Comparison of ENCODE assay signal across 9 cellular contexts in genomic region chr7:46352335-46352954, GRCh38.
DNase-seq lines count a peak whose midpoint lies in the region; ATAC-seq and TF ChIP-seq lines count a peak whose summit lies in the region.
"Had no signal": no experiment of that assay in that cellular context is flagged by ENCODE, and none has a peak within 500 bp of the region (broad histone marks: within the 10 kb centered on the region; RNA-seq: fewer than 3 reads in every experiment).

No MANE protein-coding gene starts in this region.

- H3K36me3 ChIP-seq in WERI-Rb-1 (no peaks in the 10 kb centered on the region), smooth muscle cell (ENCODE audit: low read depth) (no peaks in the 10 kb centered on the region)
- H3K36me3 ChIP-seq: BLaER1 had no signal

- H3K4me1 ChIP-seq in smooth muscle cell (ENCODE audit: low read depth), result no peaks in the 10 kb centered on the region

- no peaks in the 10 kb centered on the region for H4K20me1 ChIP-seq in smooth muscle cell (ENCODE audit: low read depth)
- H4K20me1 ChIP-seq: BLaER1 had no signal

- no peak overlapping the region for H3K27ac ChIP-seq in WERI-Rb-1
- H3K27ac ChIP-seq in smooth muscle cell (ENCODE audit: low read depth), result no peak overlapping the region
- H3K27ac ChIP-seq: BLaER1 had no signal

- no peaks in the 10 kb centered on the region for H3K79me2 ChIP-seq in smooth muscle cell (ENCODE audit: low read depth)

- DNase-seq in NCI-H146 (lab: John Stamatoyannopoulos, UW) (peak; percentile 27), NCI-H146 treated with DMSO at 0.1 percent for 48 hours (lab: John Stamatoyannopoulos, UW; ENCODE audit: unreplicated experiment) (no peak), HuH-7.5 (ENCODE audit: low spot score) (peak; percentile 30), WERI-Rb-1 (peak; percentile 50), left cardiac atrium (peak; percentile 28), smooth muscle cell (lab: John Stamatoyannopoulos, UW; ENCODE audit: unreplicated experiment) (no peak)

- no peaks in the 10 kb centered on the region for H3F3A ChIP-seq in smooth muscle cell (ENCODE audit: low read depth)

- H3K4me2 ChIP-seq in smooth muscle cell, result no peak overlapping the region
- H3K4me2 ChIP-seq: BLaER1 had no signal

- no peak overlapping the region for H3K9ac ChIP-seq in smooth muscle cell (ENCODE audit: low read depth)
- H3K9ac ChIP-seq: BLaER1 had no signal

- H2AFZ ChIP-seq in smooth muscle cell (ENCODE audit: low read depth), result no peak overlapping the region

- WGBS in smooth muscle cell (ENCODE audit: low lambda C conversion rate), result 11% methylated on average over 2 of the region's 2 CpGs

- no peaks in the 10 kb centered on the region for H3K9me3 ChIP-seq in WERI-Rb-1 (ENCODE audit: severe bottlenecking)
- no peaks in the 10 kb centered on the region for H3K9me3 ChIP-seq in smooth muscle cell (replicated peaks; ENCODE audit: low read depth)
- H3K9me3 ChIP-seq: BLaER1 had no signal

- H3K27me3 ChIP-seq in WERI-Rb-1 (ENCODE audit: insufficient read depth, low read depth, severe bottlenecking) (peaks cover 11% of the 10 kb centered on the region), smooth muscle cell (ENCODE audit: low read depth) (no peaks in the 10 kb centered on the region)
- H3K27me3 ChIP-seq: BLaER1 had no signal

- intact Hi-C loops in left cardiac atrium (cut with DNase I), result loop anchor here (1.0 to 10.0 kb wide), 3 partner anchors 430 to 822 kb away; partner anchors contain the start of gene IGFBP3 (in 1 of the 2)

- TF ChIP-seq CTCF in WERI-Rb-1 (IDR thresholded peaks at IDR 0.05; ENCODE audit: low read depth, low read length) (peak; percentile 64), smooth muscle cell (IDR thresholded peaks at IDR 0.05; ENCODE audit: borderline replicate concordance, insufficient read depth, poor library complexity, severe bottlenecking) (peak; percentile 72)

- ATAC-seq in left cardiac atrium (peak; percentile 50 to 57), HG03159 (IDR thresholded peaks at IDR 0.05; ENCODE audit: unreplicated experiment) (no peak), HG02885 (IDR thresholded peaks at IDR 0.05; ENCODE audit: poor library complexity, unreplicated experiment) (no peak)

- H3K4me3 ChIP-seq in WERI-Rb-1 (ENCODE audit: low read depth, low read length) (no peak overlapping the region), smooth muscle cell (no peak overlapping the region)
- H3K4me3 ChIP-seq: BLaER1 had no signal

Comparison
In these comparisons a context has a peak if more than half of its experiments do, and no peak if none do; other contexts are left out.
1. DNase-seq: peak in NCI-H146 (single experiment), HuH-7.5 (single experiment), WERI-Rb-1 (single experiment) and left cardiac atrium (single experiment); none in NCI-H146 treated with DMSO at 0.1 percent for 48 hours (single experiment) and smooth muscle cell (single experiment).
2. ATAC-seq: peak in left cardiac atrium (2 of 2); none in HG03159 (single experiment) and HG02885 (single experiment).